1 cellular context compared by ENCODE assay signal in genomic region chr5:113514263-113514590, GRCh38.
TF ChIP-seq lines count a peak whose summit lies in the region.

No MANE protein-coding gene starts in this region.

TF ChIP-seq in GM12878, 131 proteins besides CTCF, POLR2A, EP300 and RAD21:
- TF ChIP-seq TARDBP (IDR thresholded peaks at IDR 0.05; ENCODE audit: borderline replicate concordance) (0 out of 2 replicates have a peak, but pooled peaks have one; percentile 4), ATF7 (IDR thresholded peaks at IDR 0.05; ENCODE audit: low read depth) (no peak)
TF ChIP-seq in GM12878: peak in this region for 1.
